In genomic region chr2:85503168-85503610, GRCh38 we compare ENCODE assay signal across 18 cellular contexts. TPM values are rescaled to one million over a fixed set of nuclear protein-coding genes. Genes with fewer than 3 reads are reported as not detected.
DNase-seq lines count a peak whose midpoint lies in the region; ATAC-seq and TF ChIP-seq lines count a peak whose summit lies in the region.
"Had no signal": no experiment of that assay in that cellular context is flagged by ENCODE, and none has a peak within 500 bp of the region (broad histone marks: within the 10 kb centered on the region; RNA-seq: fewer than 3 reads in every experiment).

No MANE protein-coding gene starts in this region.

- no TSS peak for BruUV-seq in MCF 10A (replicated peaks; lab: Mats Ljungman, UMichigan)

- intact Hi-C loops in MCF 10A (cut with micrococcal nuclease) (no loop called here), breast epithelium (cut with DNase I; ENCODE audit: low total_unique reads) (no loop called here), body of pancreas (cut with DNase I) (no loop called here), right lobe of liver (cut with DNase I) (no loop called here), stomach (cut with DNase I; ENCODE audit: low total_unique reads) (no loop called here)
- intact Hi-C loops in activated T-helper 2 cell treated with anti-CD3 and anti-CD28 coated beads, Interferon-gamma antibody, Interleukin-2, Interleukin-4, amounts not matched to agents 10 μg/mL and 5 μg/mL and 100 μg/mL, durations not matched to agents 14 hours and 24 hours and 36 hours (cut with micrococcal nuclease), result no loop called here

- H3K9me3 ChIP-seq in breast epithelium, result no peaks in the 10 kb centered on the region
- H3K9me3 ChIP-seq in body of pancreas, result no peaks in the 10 kb centered on the region
- H3K9me3 ChIP-seq in right lobe of liver, result no peaks in the 10 kb centered on the region
- no peaks in the 10 kb centered on the region for H3K9me3 ChIP-seq in stomach

- H3K4me1 Mint-ChIP-seq in MCF 10A (ENCODE audit: insufficient read depth, unreplicated experiment), result peaks cover 30% of the 10 kb centered on the region
- H3K4me1 Mint-ChIP-seq in activated T-helper 2 cell treated with anti-CD3 and anti-CD28 coated beads, Interferon-gamma antibody, Interleukin-2, Interleukin-4, amounts not matched to agents 10 μg/mL and 5 μg/mL and 100 μg/mL, durations not matched to agents 14 hours and 24 hours and 36 hours (ENCODE audit: low read depth), result no peaks in the 10 kb centered on the region
- H3K4me1 Mint-ChIP-seq: activated naive CD4-positive, alpha-beta T cell treated with anti-CD3 and anti-CD28 coated beads, Interleukin-2, amount 50 U/mL, for 24 hours; CD4-positive, alpha-beta memory T cell had no signal

- no peak for TF ChIP-seq POLR2A in breast epithelium (IDR thresholded peaks at IDR 0.05)
- TF ChIP-seq POLR2A in body of pancreas (IDR thresholded peaks at IDR 0.05), result no peak
- no peak for TF ChIP-seq POLR2A in right lobe of liver (IDR thresholded peaks at IDR 0.05)
- TF ChIP-seq POLR2A in stomach (IDR thresholded peaks at IDR 0.05), result no peak

- H3K27ac Mint-ChIP-seq in MCF 10A (ENCODE audit: low read depth, unreplicated experiment), result peak overlapping the region; percentile 55
- H3K27ac Mint-ChIP-seq in activated T-helper 2 cell treated with anti-CD3 and anti-CD28 coated beads, Interferon-gamma antibody, Interleukin-2, Interleukin-4, amounts not matched to agents 10 μg/mL and 5 μg/mL and 100 μg/mL, durations not matched to agents 14 hours and 24 hours and 36 hours, result no peak overlapping the region
- H3K27ac Mint-ChIP-seq: activated naive CD4-positive, alpha-beta T cell treated with anti-CD3 and anti-CD28 coated beads, Interleukin-2, amount 50 U/mL, for 24 hours; CD4-positive, alpha-beta memory T cell; nephron progenitor cell; stimulated activated naive CD8-positive, alpha-beta T cell treated with anti-CD3 and anti-CD28 coated beads, Interleukin-15, Interleukin-2, amounts not matched to agents 100 ng/mL and 50 ng/mL, for 24 hours had no signal

- ATAC-seq in body of pancreas (peak; percentile 19), right lobe of liver (peak; percentile 40 to 84 (median 80)), GM19035 (IDR thresholded peaks at IDR 0.05; ENCODE audit: unreplicated experiment) (no peak)

- no peaks in the 10 kb centered on the region for H3K36me3 Mint-ChIP-seq in MCF 10A (ENCODE audit: insufficient read depth, unreplicated experiment)
- no peaks in the 10 kb centered on the region for H3K36me3 Mint-ChIP-seq in activated T-helper 2 cell treated with anti-CD3 and anti-CD28 coated beads, Interferon-gamma antibody, Interleukin-2, Interleukin-4, amounts not matched to agents 10 μg/mL and 5 μg/mL and 100 μg/mL, durations not matched to agents 14 hours and 24 hours and 36 hours (ENCODE audit: low read depth)
- H3K36me3 Mint-ChIP-seq: activated naive CD4-positive, alpha-beta T cell treated with anti-CD3 and anti-CD28 coated beads, Interleukin-2, amount 50 U/mL, for 24 hours; CD4-positive, alpha-beta memory T cell had no signal

- TF ChIP-seq CTCF in MCF 10A (IDR thresholded peaks at IDR 0.05; ENCODE audit: unreplicated experiment) (no peak), breast epithelium (IDR thresholded peaks at IDR 0.05) (no peak), body of pancreas (IDR thresholded peaks at IDR 0.05) (peak in 1 of 7 experiments; percentile 15), right lobe of liver (IDR thresholded peaks at IDR 0.05) (peak in 3 of 4 donors; percentile 22 to 29 (median 24)), stomach (IDR thresholded peaks at IDR 0.05) (peak in 1 of 7 experiments; percentile 9)

- POLR2A ChIA-PET in MCF 10A (lab: Yijun Ruan, JAX), result interaction anchor here (1.0 to 15.5 kb wide), 11 partner anchors 8 to 176 kb away, joined by 4 to 376 read pairs (median 20); partner anchors contain the start of genes MAT2A and TGOLN2

- no peak overlapping the region for H3K4me3 ChIP-seq in breast epithelium
- no peak overlapping the region for H3K4me3 ChIP-seq in body of pancreas
- H3K4me3 ChIP-seq in right lobe of liver, result no peak overlapping the region
- H3K4me3 ChIP-seq in stomach, result no peak overlapping the region
- H3K4me3 ChIP-seq: cardiac muscle cell, smooth muscle cell had no signal

- H3K36me3 ChIP-seq in breast epithelium (no peaks in the 10 kb centered on the region), body of pancreas (replicated peaks in 1 of 2; ENCODE audit: insufficient read depth in 1 of 2, low read depth in 2 of 2) (no peaks in the 10 kb centered on the region), right lobe of liver (no peaks in the 10 kb centered on the region), stomach (no peaks in the 10 kb centered on the region)
- H3K36me3 ChIP-seq: cardiac muscle cell had no signal

- no peaks in the 10 kb centered on the region for H3K27me3 ChIP-seq in breast epithelium
- no peaks in the 10 kb centered on the region for H3K27me3 ChIP-seq in body of pancreas
- H3K27me3 ChIP-seq in right lobe of liver, result no peaks in the 10 kb centered on the region
- H3K27me3 ChIP-seq in stomach, result no peaks in the 10 kb centered on the region
- H3K27me3 ChIP-seq: cardiac muscle cell had no signal

- no peaks in the 10 kb centered on the region for H3K27me3 Mint-ChIP-seq in MCF 10A (ENCODE audit: insufficient read depth, unreplicated experiment)
- peaks cover 5% of the 10 kb centered on the region for H3K27me3 Mint-ChIP-seq in activated T-helper 2 cell treated with anti-CD3 and anti-CD28 coated beads, Interferon-gamma antibody, Interleukin-2, Interleukin-4, amounts not matched to agents 10 μg/mL and 5 μg/mL and 100 μg/mL, durations not matched to agents 14 hours and 24 hours and 36 hours (ENCODE audit: low read depth)
- H3K27me3 Mint-ChIP-seq: activated naive CD4-positive, alpha-beta T cell treated with anti-CD3 and anti-CD28 coated beads, Interleukin-2, amount 50 U/mL, for 24 hours; stimulated activated naive CD8-positive, alpha-beta T cell treated with anti-CD3 and anti-CD28 coated beads, Interleukin-15, Interleukin-2, amounts not matched to agents 100 ng/mL and 50 ng/mL, for 24 hours had no signal

- CTCF ChIA-PET in MCF 10A (lab: Yijun Ruan, JAX), result interaction anchor here (0.9 to 1.6 kb wide), 2 partner anchors 34 to 183 kb away, joined by 4 read pairs; no protein-coding TSS in a partner anchor

- DNase-seq in MCF 10A (ENCODE audit: unreplicated experiment) (peak; percentile 43), breast epithelium (ENCODE audit: low spot score in 2 of 2) (no peak), body of pancreas (peak in 1 of 4 donors; percentile 31), right lobe of liver (peak in 2 of 3 donors; percentile 60 to 67), stomach (peak; percentile 38), NCI-H1048 (lab: John Stamatoyannopoulos, UW) (no peak)
- DNase-seq in activated T-helper 2 cell treated with anti-CD3 and anti-CD28 coated beads, Interferon-gamma antibody, Interleukin-2, Interleukin-4, amounts not matched to agents 10 μg/mL and 5 μg/mL and 100 μg/mL, durations not matched to agents 14 hours and 24 hours and 36 hours (ENCODE audit: low spot score), result no peak
- DNase-seq: activated CD4-positive, CD25-positive, alpha-beta regulatory T cell treated with anti-CD3 and anti-CD28 coated beads, Interleukin-2, amount 50 U/mL, for 72 hours; activated CD8-positive, alpha-beta memory T cell treated with anti-CD3 and anti-CD28 coated beads, Interleukin-2, amount 50 U/mL, for 48 hours; CD4-positive, alpha-beta memory T cell; GDM1; kidney glomerular epithelial cell; nephron progenitor cell had no signal

- H3K4me3 Mint-ChIP-seq in MCF 10A (ENCODE audit: unreplicated experiment), result no peak overlapping the region
- no peak overlapping the region for H3K4me3 Mint-ChIP-seq in activated T-helper 2 cell treated with anti-CD3 and anti-CD28 coated beads, Interferon-gamma antibody, Interleukin-2, Interleukin-4, amounts not matched to agents 10 μg/mL and 5 μg/mL and 100 μg/mL, durations not matched to agents 14 hours and 24 hours and 36 hours (ENCODE audit: low read depth)
- H3K4me3 Mint-ChIP-seq: activated naive CD4-positive, alpha-beta T cell treated with anti-CD3 and anti-CD28 coated beads, Interleukin-2, amount 50 U/mL, for 24 hours; CD4-positive, alpha-beta memory T cell; nephron progenitor cell; stimulated activated naive CD8-positive, alpha-beta T cell treated with anti-CD3 and anti-CD28 coated beads, Interleukin-15, Interleukin-2, amounts not matched to agents 100 ng/mL and 50 ng/mL, for 24 hours had no signal

- TF ChIP-seq EP300 in stomach (IDR thresholded peaks at IDR 0.05), result no peak

- WGBS in body of pancreas, 2 donors, result 65 to 85% methylated on average over 3 to 9 of the region's 10 CpGs
- 80% methylated on average over 2 of the region's 10 CpGs for WGBS in right lobe of liver (ENCODE audit: insufficient coverage, low coverage, low lambda C conversion rate, missing lambda C conversion rate)
- 54 to 86% (median 61%) methylated on average over 9 to 10 of the region's 10 CpGs for WGBS in stomach, 5 donors

- H3K9me3 Mint-ChIP-seq in MCF 10A (ENCODE audit: unreplicated experiment), result no peaks in the 10 kb centered on the region
- H3K9me3 Mint-ChIP-seq in activated T-helper 2 cell treated with anti-CD3 and anti-CD28 coated beads, Interferon-gamma antibody, Interleukin-2, Interleukin-4, amounts not matched to agents 10 μg/mL and 5 μg/mL and 100 μg/mL, durations not matched to agents 14 hours and 24 hours and 36 hours, result no peaks in the 10 kb centered on the region
- H3K9me3 Mint-ChIP-seq: activated naive CD4-positive, alpha-beta T cell treated with anti-CD3 and anti-CD28 coated beads, Interleukin-2, amount 50 U/mL, for 24 hours; CD4-positive, alpha-beta memory T cell; stimulated activated naive CD8-positive, alpha-beta T cell treated with anti-CD3 and anti-CD28 coated beads, Interleukin-15, Interleukin-2, amounts not matched to agents 100 ng/mL and 50 ng/mL, for 24 hours had no signal

- H3K27ac ChIP-seq in breast epithelium (peak overlapping the region in 1 of 2 donors; percentile 20), body of pancreas (no peak overlapping the region), right lobe of liver (no peak overlapping the region), stomach (peak overlapping the region; percentile 42 to 75 (median 70))
- H3K27ac ChIP-seq: cardiac muscle cell had no signal

- no peaks in the 10 kb centered on the region for H3K4me1 ChIP-seq in breast epithelium
- peaks cover 20% of the 10 kb centered on the region for H3K4me1 ChIP-seq in body of pancreas
- H3K4me1 ChIP-seq in right lobe of liver, result peaks cover 0 to 27% (median 9%) of the 10 kb centered on the region in 4 donors
- peaks cover 19 to 77% (median 39%) of the 10 kb centered on the region in 4 donors for H3K4me1 ChIP-seq in stomach

RNA-seq across cellular contexts. Expression of gene MAT2A, which starts 35.8 kb away (rescaled TPM):
- total RNA-seq in MCF 10A (2022) (348 and 366 TPM in 2 replicates), breast epithelium (100 to 1,000 TPM; 180 to 263 (median 236) TPM), body of pancreas (100 to 1,000 TPM; 388 to 576 TPM), right lobe of liver (100 to 1,000 TPM in 3 of 6 experiments, 10 to 100 TPM in 3; 57.8 to 118 (median 102) TPM), stomach (100 to 1,000 TPM in 3 of 5 donors, 10 to 100 TPM in 2; 88.7 to 278 (median 190) TPM)
- 100 to 1,000 TPM in 1 of 3 donors, 10 to 100 TPM in 2; 73.3 to 107 (median 91.2) TPM for polyA plus RNA-seq in stomach
- 395 and 403 TPM in 2 replicates for total RNA-seq in activated T-helper 2 cell treated with anti-CD3 and anti-CD28 coated beads, Interferon-gamma antibody, Interleukin-2, Interleukin-4, amounts not matched to agents 10 μg/mL and 5 μg/mL and 100 μg/mL, durations not matched to agents 14 hours and 24 hours and 36 hours

RNA-seq across cellular contexts. Expression of gene GGCX, which starts 58.1 kb away (rescaled TPM):
- total RNA-seq in MCF 10A (2022) (49.1 and 52.2 TPM in 2 replicates), breast epithelium (10 to 100 TPM; 26.7 to 35.1 (median 31.8) TPM), body of pancreas (10 to 100 TPM; 35.5 to 48.1 TPM), right lobe of liver (100 to 1,000 TPM in 4 of 6 experiments, 10 to 100 TPM in 2; 89.6 to 238 (median 183) TPM), stomach (10 to 100 TPM; 12.2 to 87.5 (median 19.6) TPM)
- 10 to 100 TPM in 2 of 3 donors, 1 to 10 TPM in 1; 5.2 to 15.1 (median 14.9) TPM for polyA plus RNA-seq in stomach
- 25.1 and 27.0 TPM in 2 replicates for total RNA-seq in activated T-helper 2 cell treated with anti-CD3 and anti-CD28 coated beads, Interferon-gamma antibody, Interleukin-2, Interleukin-4, amounts not matched to agents 10 μg/mL and 5 μg/mL and 100 μg/mL, durations not matched to agents 14 hours and 24 hours and 36 hours

Comparison
In these comparisons a context has a peak if more than half of its experiments do, and no peak if none do; other contexts are left out.
1. DNase-seq: peak in MCF 10A (single experiment), right lobe of liver (2 of 3) and stomach (single experiment); none in breast epithelium (0 of 2), NCI-H1048 (single experiment) and activated T-helper 2 cell treated with anti-CD3 and anti-CD28 coated beads, Interferon-gamma antibody, Interleukin-2, Interleukin-4, amounts not matched to agents 10 μg/mL and 5 μg/mL and 100 μg/mL, durations not matched to agents 14 hours and 24 hours and 36 hours (single experiment).
2. CTCF ChIP-seq: peak in right lobe of liver (3 of 4); none in MCF 10A (single experiment) and breast epithelium (0 of 3).
3. H3K27ac ChIP-seq: peak in stomach (5 of 5); none in body of pancreas (0 of 4) and right lobe of liver (0 of 3).